ENCODE assay signal across 18 cellular contexts in genomic region chr16:2243031-2243528, GRCh38. TPM values are rescaled to one million over a fixed set of nuclear protein-coding genes. Genes with fewer than 3 reads are reported as not detected.
DNase-seq lines count a peak whose midpoint lies in the region; ATAC-seq and TF ChIP-seq lines count a peak whose summit lies in the region.
"Had no signal": no experiment of that assay in that cellular context is flagged by ENCODE, and none has a peak within 500 bp of the region (broad histone marks: within the 10 kb centered on the region; RNA-seq: fewer than 3 reads in every experiment).

No MANE protein-coding gene starts in this region.

- DNase-seq in right cardiac atrium (peak; percentile 11 to 42 (median 18)), right atrium auricular region (ENCODE audit: low spot score) (no peak), UCSD-AML1 (lab: John Stamatoyannopoulos, UW; ENCODE audit: unreplicated experiment) (peak; percentile 16), mucosa of descending colon (no peak), MV-4-11 (lab: John Stamatoyannopoulos, UW) (no peak)
- DNase-seq: activated CD4-positive, alpha-beta memory T cell treated with anti-CD3 and anti-CD28 coated beads, Interleukin-2, amount 10 ng/mL, durations not matched to agents 7 days and 5 days; activated T-cell treated with anti-CD3 and anti-CD28 coated beads, Interleukin-2, amount 50 U/mL, for 4 hours; body of pancreas; CD8-positive, alpha-beta T cell; left lung; NCI-H1436 treated with DMSO at 0.1 percent for 48 hours; stimulated activated CD4-positive, alpha-beta T cell treated with anti-CD3 and anti-CD28 coated beads, Interleukin-4, amount 100 ng/mL, for 24 hours; T-helper 1 cell had no signal

- TF ChIP-seq CTCF in right atrium auricular region (IDR thresholded peaks at IDR 0.05) (no peak), mucosa of descending colon (IDR thresholded peaks at IDR 0.05) (no peak)

- intact Hi-C loops in right cardiac atrium (cut with DNase I) (no loop called here), mucosa of descending colon (cut with DNase I, micrococcal nuclease) (no loop called here)

- ATAC-seq in right cardiac atrium (no peak), mucosa of descending colon (peak; percentile 4), HG02970 (IDR thresholded peaks at IDR 0.05; ENCODE audit: low FRiP score, unreplicated experiment) (no peak)
- ATAC-seq: activated naive CD4-positive, alpha-beta T cell treated with anti-CD3 and anti-CD28 coated beads, Interleukin-2, amount 50 U/mL, for 72 hours; body of pancreas; CD8-positive, alpha-beta T cell; gastroesophageal sphincter; left lung had no signal

- H3K27me3 ChIP-seq in right cardiac atrium (ENCODE audit: control insufficient read depth, insufficient read depth) (no peaks in the 10 kb centered on the region), right atrium auricular region (no peaks in the 10 kb centered on the region)
- H3K27me3 ChIP-seq: body of pancreas had no signal

- H3K27ac ChIP-seq in right cardiac atrium (ENCODE audit: low read length) (no peak overlapping the region), right atrium auricular region (no peak overlapping the region)
- H3K27ac ChIP-seq: body of pancreas, gastroesophageal sphincter, left lung, parathyroid adenoma, VCaP had no signal

- H3K4me1 ChIP-seq in right cardiac atrium (ENCODE audit: control insufficient read depth, insufficient read depth, low read length) (no peaks in the 10 kb centered on the region), right atrium auricular region (peaks cover 0 to under 1% of the 10 kb centered on the region in 2 donors), mucosa of descending colon (ENCODE audit: low read depth) (no peaks in the 10 kb centered on the region)
- H3K4me1 ChIP-seq: body of pancreas, parathyroid adenoma had no signal

- H3K4me3 ChIP-seq in right cardiac atrium (ENCODE audit: low read length) (no peak overlapping the region), right atrium auricular region (no peak overlapping the region), mucosa of descending colon (no peak overlapping the region)
- H3K4me3 ChIP-seq: body of pancreas, gastroesophageal sphincter, left lung had no signal

- no peaks in the 10 kb centered on the region for H3K9me3 ChIP-seq in right cardiac atrium (ENCODE audit: control insufficient read depth, low read length)
- H3K9me3 ChIP-seq in right atrium auricular region: no peaks in the 10 kb centered on the region
- H3K9me3 ChIP-seq in mucosa of descending colon: no peaks in the 10 kb centered on the region
- H3K9me3 ChIP-seq: body of pancreas, gastroesophageal sphincter, left lung had no signal

- WGBS in right cardiac atrium: 93% methylated on average over 19 of the region's 19 CpGs

- peaks cover 49% of the 10 kb centered on the region for H3K36me3 ChIP-seq in right atrium auricular region
- H3K36me3 ChIP-seq in mucosa of descending colon (ENCODE audit: low read depth): peaks cover 3% of the 10 kb centered on the region

RNA-seq across cellular contexts. Expression of gene DNASE1L2, which starts 6.8 kb away (rescaled TPM):
- under 1 TPM; 0.17 to 0.43 (median 0.33) TPM for total RNA-seq in right cardiac atrium
- 0.48 TPM for polyA plus RNA-seq in right cardiac atrium
- total RNA-seq in right atrium auricular region: under 1 TPM in 1 of 2 donors, not detected in 1; 0.83 TPM
- 1 to 10 TPM in 2 of 3 donors, under 1 TPM in 1; 0.87 to 1.9 (median 1.1) TPM for total RNA-seq in mucosa of descending colon

RNA-seq across cellular contexts. Expression of gene ECI1, which starts 8.3 kb away (rescaled TPM):
- total RNA-seq in right cardiac atrium (100 to 1,000 TPM; 110 to 145 (median 121) TPM), right atrium auricular region (100 to 1,000 TPM in 1 of 2 donors, 10 to 100 TPM in 1; 71.8 to 108 TPM), mucosa of descending colon (100 to 1,000 TPM in 1 of 3 donors, 10 to 100 TPM in 2; 88.5 to 129 (median 95.5) TPM)
- 166 TPM for polyA plus RNA-seq in right cardiac atrium

RNA-seq across cellular contexts. Expression of gene E4F1, which starts 19.7 kb away (rescaled TPM):
- 10 to 100 TPM; 11.8 to 16.1 (median 14.2) TPM for total RNA-seq in right cardiac atrium
- 13.7 TPM for polyA plus RNA-seq in right cardiac atrium
- 10 to 100 TPM; 10.0 to 16.7 TPM for total RNA-seq in right atrium auricular region
- total RNA-seq in mucosa of descending colon: 10 to 100 TPM; 23.5 to 28.3 (median 24.2) TPM

RNA-seq across cellular contexts. Expression of gene RNPS1, which starts 24.8 kb away (rescaled TPM):
- total RNA-seq in right cardiac atrium: 100 to 1,000 TPM; 103 to 114 (median 110) TPM
- 105 TPM for polyA plus RNA-seq in right cardiac atrium
- total RNA-seq in right atrium auricular region: 100 to 1,000 TPM in 1 of 2 donors, 10 to 100 TPM in 1; 93.6 to 124 TPM
- total RNA-seq in mucosa of descending colon: 100 to 1,000 TPM; 125 to 144 (median 125) TPM

RNA-seq across cellular contexts. Expression of gene PGP, which starts 28.4 kb away (rescaled TPM):
- total RNA-seq in right cardiac atrium (10 to 100 TPM; 20.2 to 24.8 (median 21.5) TPM), right atrium auricular region (10 to 100 TPM; 15.5 to 17.7 TPM), mucosa of descending colon (10 to 100 TPM; 15.5 to 19.7 (median 17.6) TPM)
- polyA plus RNA-seq in right cardiac atrium: 19.3 TPM

Comparison
In these comparisons a context has a peak if more than half of its experiments do, and no peak if none do; other contexts are left out.
1. DNase-seq: peak in right cardiac atrium (3 of 3) and UCSD-AML1 (single experiment); none in right atrium auricular region (single experiment), mucosa of descending colon (0 of 3) and MV-4-11 (single experiment).